In genomic region chr12:12507121-12507520, GRCh38 we compare ENCODE assay signal across 12 cellular contexts.
A peak's percentile ranks its signal among the peaks of the same experiment; 100 is the strongest.
DNase-seq lines count a peak whose midpoint lies in the region; ATAC-seq and TF ChIP-seq lines count a peak whose summit lies in the region.
"Had no signal": no experiment of that assay in that cellular context is flagged by ENCODE, and none has a peak within 500 bp of the region (broad histone marks: within the 10 kb centered on the region; RNA-seq: fewer than 3 reads in every experiment).

No MANE protein-coding gene starts in this region.

- H3K79me2 ChIP-seq in KMS-11 (ENCODE audit: insufficient read depth, low read depth) = peaks cover 71% of the 10 kb centered on the region

- H3K27me3 Mint-ChIP-seq in T-helper 1 cell treated with Interleukin-12 subunit alpha and Interleukin-12 subunit beta and Interleukin-4 antibody, amounts not matched to agents 30 μg/mL and 1 μg/mL, for 36 hours (ENCODE audit: low read depth) = no peaks in the 10 kb centered on the region

- no peaks in the 10 kb centered on the region for H4K20me1 ChIP-seq in KMS-11 (ENCODE audit: insufficient read depth)

- peak overlapping the region; percentile 46 for H3K27ac Mint-ChIP-seq in T-helper 1 cell treated with Interleukin-12 subunit alpha and Interleukin-12 subunit beta and Interleukin-4 antibody, amounts not matched to agents 30 μg/mL and 1 μg/mL, for 36 hours
- H3K27ac Mint-ChIP-seq in stimulated activated effector memory CD8-positive, alpha-beta T cell treated with anti-CD3 and anti-CD28 coated beads, Interleukin-12 subunit alpha, Interleukin-12 subunit beta, amount 100 ng/mL, for 72 hours = peak overlapping the region; percentile 73

- peaks cover 65% of the 10 kb centered on the region for H3K4me1 ChIP-seq in KMS-11 (ENCODE audit: low read depth, poor library complexity, severe bottlenecking)
- H3K4me1 ChIP-seq: breast epithelium had no signal

- no peak overlapping the region for H3K9ac ChIP-seq in KMS-11

- no peak for TF ChIP-seq CTCF in KMS-11 (conservative IDR thresholded peaks at IDR 0.05; ENCODE audit: low read depth, low read length)

- H3K4me1 Mint-ChIP-seq in T-helper 1 cell treated with Interleukin-12 subunit alpha and Interleukin-12 subunit beta and Interleukin-4 antibody, amounts not matched to agents 30 μg/mL and 1 μg/mL, for 36 hours (ENCODE audit: low read depth) = peaks cover 38% of the 10 kb centered on the region
- peaks cover 47% of the 10 kb centered on the region for H3K4me1 Mint-ChIP-seq in stimulated activated effector memory CD8-positive, alpha-beta T cell treated with anti-CD3 and anti-CD28 coated beads, Interleukin-12 subunit alpha, Interleukin-12 subunit beta, amount 100 ng/mL, for 72 hours

- peak overlapping the region; percentile 91; the same call in 1 of the 2 replicates for H3K4me2 ChIP-seq in KMS-11
- H3K4me2 ChIP-seq: A549 had no signal

- no peak overlapping the region for H3K27ac ChIP-seq in KMS-11
- H3K27ac ChIP-seq: A549 had no signal

- no peaks in the 10 kb centered on the region for H3K9me3 Mint-ChIP-seq in T-helper 1 cell treated with Interleukin-12 subunit alpha and Interleukin-12 subunit beta and Interleukin-4 antibody, amounts not matched to agents 30 μg/mL and 1 μg/mL, for 36 hours
- no peaks in the 10 kb centered on the region for H3K9me3 Mint-ChIP-seq in stimulated activated effector memory CD8-positive, alpha-beta T cell treated with anti-CD3 and anti-CD28 coated beads, Interleukin-12 subunit alpha, Interleukin-12 subunit beta, amount 100 ng/mL, for 72 hours

- no peak for DNase-seq in T-helper 1 cell
- DNase-seq in hepatic stellate cell (ENCODE audit: low spot score) = peak; percentile 13
- no peak for DNase-seq in stimulated activated effector memory CD8-positive, alpha-beta T cell treated with anti-CD3 and anti-CD28 coated beads, Interleukin-12 subunit alpha, Interleukin-12 subunit beta, amount 100 ng/mL, for 72 hours (ENCODE audit: low spot score in 2 of 2)
- DNase-seq in islet precursor cell = no peak
- no peak for DNase-seq in kidney glomerular epithelial cell (lab: John Stamatoyannopoulos, UW)
- DNase-seq: DMS 273 treated with DMSO at 0.1 percent for 48 hours, NCI-H345 had no signal

- no peak for ATAC-seq in stimulated activated effector memory CD8-positive, alpha-beta T cell treated with anti-CD3 and anti-CD28 coated beads, Interleukin-12 subunit alpha, Interleukin-12 subunit beta, amount 100 ng/mL, for 72 hours
- no peak for ATAC-seq in HG03460 (IDR thresholded peaks at IDR 0.05; ENCODE audit: unreplicated experiment)
- ATAC-seq: A549 had no signal

- H3K36me3 ChIP-seq in KMS-11 (ENCODE audit: insufficient read depth) = no peaks in the 10 kb centered on the region
- H3K36me3 ChIP-seq: breast epithelium had no signal

- H3K27me3 ChIP-seq in KMS-11 (ENCODE audit: insufficient read depth, low read depth) = no peaks in the 10 kb centered on the region
- H3K27me3 ChIP-seq: breast epithelium had no signal

- no peak overlapping the region for H3K4me3 ChIP-seq in KMS-11 (IDR thresholded peaks at IDR 0.05; ENCODE audit: insufficient read depth, low read depth, low read length)
- H3K4me3 ChIP-seq: A549 had no signal

- no peak overlapping the region for H2AFZ ChIP-seq in KMS-11 (ENCODE audit: low read depth)

- H3K36me3 Mint-ChIP-seq in T-helper 1 cell treated with Interleukin-12 subunit alpha and Interleukin-12 subunit beta and Interleukin-4 antibody, amounts not matched to agents 30 μg/mL and 1 μg/mL, for 36 hours (ENCODE audit: low read depth) = peaks cover 7% of the 10 kb centered on the region
- H3K36me3 Mint-ChIP-seq in stimulated activated effector memory CD8-positive, alpha-beta T cell treated with anti-CD3 and anti-CD28 coated beads, Interleukin-12 subunit alpha, Interleukin-12 subunit beta, amount 100 ng/mL, for 72 hours = peaks cover 43% of the 10 kb centered on the region

- H3K4me3 Mint-ChIP-seq in T-helper 1 cell treated with Interleukin-12 subunit alpha and Interleukin-12 subunit beta and Interleukin-4 antibody, amounts not matched to agents 30 μg/mL and 1 μg/mL, for 36 hours = no peak overlapping the region
- peak overlapping the region; percentile 55 for H3K4me3 Mint-ChIP-seq in stimulated activated effector memory CD8-positive, alpha-beta T cell treated with anti-CD3 and anti-CD28 coated beads, Interleukin-12 subunit alpha, Interleukin-12 subunit beta, amount 100 ng/mL, for 72 hours
